In the genomic region with DNA sequence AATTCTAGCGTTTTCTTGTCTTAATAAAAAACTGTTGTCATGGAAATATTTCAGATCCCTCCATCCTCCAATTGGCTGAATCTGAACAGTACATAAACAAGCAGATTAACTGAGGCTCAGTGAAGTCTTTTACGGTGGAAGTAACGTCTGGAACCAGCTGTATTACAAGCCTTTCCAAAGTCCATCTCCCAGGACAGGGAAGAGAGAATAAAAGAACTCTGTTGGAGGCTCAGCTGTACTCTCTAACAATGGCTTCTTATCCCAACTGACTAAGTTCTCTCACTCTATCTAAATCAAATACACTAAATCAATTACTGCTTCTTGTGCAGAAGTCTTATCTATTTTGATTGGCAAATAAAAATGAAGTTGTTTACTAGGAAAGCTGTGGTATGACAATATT, we compare ENCODE assay signal across 17 cellular contexts. TPM values are rescaled to one million over a fixed set of nuclear protein-coding genes. Genes with fewer than 3 reads are reported as not detected.
DNase-seq lines count a peak whose midpoint lies in the region; TF ChIP-seq lines count a peak whose summit lies in the region.
"Had no signal": no experiment of that assay in that cellular context is flagged by ENCODE, and none has a peak within 500 bp of the region (broad histone marks: within the 10 kb centered on the region; RNA-seq: fewer than 3 reads in every experiment).

No MANE protein-coding gene starts in this region.

- intact Hi-C loops in esophagus muscularis mucosa (cut with DNase I), result no loop called here

- TF ChIP-seq POLR2A in esophagus muscularis mucosa (IDR thresholded peaks at IDR 0.05; ENCODE audit: low read depth), result no peak

- H3K4me3 ChIP-seq in neural progenitor cell (no peak overlapping the region), esophagus muscularis mucosa (no peak overlapping the region)
- H3K4me3 ChIP-seq: GM12878, GM23248, Peyer's patch had no signal

- H3K4me1 ChIP-seq in neural progenitor cell (peaks cover 40% of the 10 kb centered on the region), esophagus muscularis mucosa (peaks cover 0 to 33% (median 25%) of the 10 kb centered on the region in 4 donors)

- H3K36me3 ChIP-seq in neural progenitor cell (no peaks in the 10 kb centered on the region), esophagus muscularis mucosa (no peaks in the 10 kb centered on the region)
- H3K36me3 ChIP-seq: Peyer's patch had no signal

- H3F3A ChIP-seq in neural progenitor cell (ENCODE audit: low read depth), result peaks cover 39% of the 10 kb centered on the region

- H2AFZ ChIP-seq in neural progenitor cell (replicated peaks), result no peak overlapping the region
- H2AFZ ChIP-seq: GM23248 had no signal

- H3K27ac Mint-ChIP-seq in neural progenitor cell, result no peak overlapping the region

- 50% methylated on average over 3 of the region's 3 CpGs for WGBS in esophagus muscularis mucosa

- no peaks in the 10 kb centered on the region for H3K9me3 Mint-ChIP-seq in neural progenitor cell

- peaks cover 23% of the 10 kb centered on the region for H3K4me1 Mint-ChIP-seq in neural progenitor cell

- H3K27me3 Mint-ChIP-seq in neural progenitor cell (ENCODE audit: insufficient read depth, low read depth), result peaks cover 2% of the 10 kb centered on the region

- H3K9me3 ChIP-seq in neural progenitor cell (ENCODE audit: low read depth) (no peaks in the 10 kb centered on the region), esophagus muscularis mucosa (no peaks in the 10 kb centered on the region)
- H3K9me3 ChIP-seq: Caco-2, Peyer's patch had no signal

- H4K20me1 ChIP-seq in neural progenitor cell (ENCODE audit: low read depth), result no peaks in the 10 kb centered on the region

- H3K27ac ChIP-seq in neural progenitor cell (peak overlapping the region; percentile 55), esophagus muscularis mucosa (replicated peaks in 1 of 4) (no peak overlapping the region)
- H3K27ac ChIP-seq: GM23248, KMS-11 had no signal

- peak overlapping the region; percentile 52 for H3K4me2 ChIP-seq in neural progenitor cell
- H3K4me2 ChIP-seq: KMS-11 had no signal

- H3K27me3 ChIP-seq in neural progenitor cell (no peaks in the 10 kb centered on the region), esophagus muscularis mucosa (no peaks in the 10 kb centered on the region)
- H3K27me3 ChIP-seq: Peyer's patch had no signal

- no peaks in the 10 kb centered on the region for H3K79me2 ChIP-seq in neural progenitor cell (ENCODE audit: low read depth)

- no peak overlapping the region for H3K9ac ChIP-seq in neural progenitor cell
- H3K9ac ChIP-seq: GM23248, KMS-11 had no signal

- TF ChIP-seq CTCF in neural progenitor cell (IDR thresholded peaks at IDR 0.05) (no peak), esophagus muscularis mucosa (IDR thresholded peaks at IDR 0.05) (no peak)

- TF ChIP-seq EP300 in esophagus muscularis mucosa (IDR thresholded peaks at IDR 0.05), result no peak

- DNase-seq in Ammon's horn (ENCODE audit: low spot score) (peak; percentile 14), NCI-H82 treated with DMSO at 0.1 percent for 48 hours (lab: John Stamatoyannopoulos, UW; ENCODE audit: unreplicated experiment) (peak; percentile 64), foreskin melanocyte (peak; percentile 44), neural progenitor cell (ENCODE audit: low spot score) (peak; percentile 81), esophagus muscularis mucosa (ENCODE audit: extremely low spot score) (no peak), DMS 273 treated with DMSO at 0.1 percent for 48 hours (lab: John Stamatoyannopoulos, UW) (no peak), NCI-H128 (lab: John Stamatoyannopoulos, UW; ENCODE audit: unreplicated experiment) (no peak)
- DNase-seq in activated CD4-positive, alpha-beta T cell treated with anti-CD3 and anti-CD28 coated beads for 4 hours, result no peak
- DNase-seq: Caco-2, GM23248, NCI-H1092, NCI-H187, NCI-H774, Peyer's patch, SHP77 had no signal

- no peaks in the 10 kb centered on the region for H3K36me3 Mint-ChIP-seq in neural progenitor cell

- no peak overlapping the region for H3K4me3 Mint-ChIP-seq in neural progenitor cell

RNA-seq across cellular contexts. Expression of a gene that starts 19.9 kb away (rescaled TPM):
- total RNA-seq in neural progenitor cell (ENCODE audit: low replicate concordance), result 51.5 and 55.5 TPM in 2 replicates
- 10 to 100 TPM; 22.7 to 39.9 (median 34.7) TPM for total RNA-seq in esophagus muscularis mucosa

Comparison
In these comparisons a context has a peak if more than half of its experiments do, and no peak if none do; other contexts are left out.
1. DNase-seq: peak in Ammon's horn (single experiment), NCI-H82 treated with DMSO at 0.1 percent for 48 hours (single experiment), foreskin melanocyte (single experiment) and neural progenitor cell (single experiment); none in esophagus muscularis mucosa (single experiment), activated CD4-positive, alpha-beta T cell treated with anti-CD3 and anti-CD28 coated beads for 4 hours (0 of 2), DMS 273 treated with DMSO at 0.1 percent for 48 hours (single experiment) and NCI-H128 (single experiment).